Comparison of ENCODE assay signal across 1 cellular context in the genomic region with DNA sequence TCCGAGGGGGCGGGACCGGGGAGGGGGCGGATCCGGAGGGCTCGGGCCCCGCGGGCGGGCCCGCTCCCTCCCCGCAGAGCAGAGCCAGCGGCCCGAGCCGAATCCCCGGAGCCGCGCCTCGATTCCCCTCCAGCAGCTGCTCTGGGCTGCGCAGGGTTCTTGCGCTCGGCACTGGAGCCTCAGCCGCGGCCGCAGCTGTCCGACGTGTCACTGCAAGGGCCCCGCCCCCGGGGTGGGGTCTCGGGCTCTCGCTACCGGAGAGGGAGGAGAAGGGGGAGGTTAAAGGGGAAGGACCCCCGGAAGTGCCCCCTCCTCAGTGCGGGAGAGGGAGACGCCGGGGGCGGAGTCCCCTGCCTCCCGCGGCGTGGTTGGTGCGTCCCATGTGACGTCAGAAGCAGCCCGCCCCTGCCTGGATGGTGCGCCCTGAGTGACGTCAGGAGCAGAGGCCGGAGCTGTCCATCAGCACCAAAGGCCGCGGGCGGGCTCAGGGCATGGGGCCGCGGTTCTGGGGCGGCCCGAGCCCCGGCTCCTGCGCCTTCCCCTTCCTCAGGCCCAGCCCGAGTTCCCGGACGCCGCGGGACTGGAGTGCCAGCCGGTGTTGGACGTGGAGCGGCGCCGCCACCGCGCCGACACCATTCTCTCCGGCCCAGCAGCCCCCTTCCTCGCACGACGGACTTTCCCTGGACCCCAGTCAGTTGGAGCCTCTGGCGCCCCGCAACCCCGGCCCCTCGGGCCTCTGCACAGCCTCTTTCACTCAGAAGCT.
TF ChIP-seq lines count a peak whose summit lies in the region.

A gene with protein sequence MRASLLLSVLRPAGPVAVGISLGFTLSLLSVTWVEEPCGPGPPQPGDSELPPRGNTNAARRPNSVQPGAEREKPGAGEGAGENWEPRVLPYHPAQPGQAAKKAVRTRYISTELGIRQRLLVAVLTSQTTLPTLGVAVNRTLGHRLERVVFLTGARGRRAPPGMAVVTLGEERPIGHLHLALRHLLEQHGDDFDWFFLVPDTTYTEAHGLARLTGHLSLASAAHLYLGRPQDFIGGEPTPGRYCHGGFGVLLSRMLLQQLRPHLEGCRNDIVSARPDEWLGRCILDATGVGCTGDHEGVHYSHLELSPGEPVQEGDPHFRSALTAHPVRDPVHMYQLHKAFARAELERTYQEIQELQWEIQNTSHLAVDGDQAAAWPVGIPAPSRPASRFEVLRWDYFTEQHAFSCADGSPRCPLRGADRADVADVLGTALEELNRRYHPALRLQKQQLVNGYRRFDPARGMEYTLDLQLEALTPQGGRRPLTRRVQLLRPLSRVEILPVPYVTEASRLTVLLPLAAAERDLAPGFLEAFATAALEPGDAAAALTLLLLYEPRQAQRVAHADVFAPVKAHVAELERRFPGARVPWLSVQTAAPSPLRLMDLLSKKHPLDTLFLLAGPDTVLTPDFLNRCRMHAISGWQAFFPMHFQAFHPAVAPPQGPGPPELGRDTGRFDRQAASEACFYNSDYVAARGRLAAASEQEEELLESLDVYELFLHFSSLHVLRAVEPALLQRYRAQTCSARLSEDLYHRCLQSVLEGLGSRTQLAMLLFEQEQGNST (minus strand): TSS at position 214 of the 763 bp plus-strand sequence. CDS start 271 bp downstream, outside the sequence.
A gene with protein sequence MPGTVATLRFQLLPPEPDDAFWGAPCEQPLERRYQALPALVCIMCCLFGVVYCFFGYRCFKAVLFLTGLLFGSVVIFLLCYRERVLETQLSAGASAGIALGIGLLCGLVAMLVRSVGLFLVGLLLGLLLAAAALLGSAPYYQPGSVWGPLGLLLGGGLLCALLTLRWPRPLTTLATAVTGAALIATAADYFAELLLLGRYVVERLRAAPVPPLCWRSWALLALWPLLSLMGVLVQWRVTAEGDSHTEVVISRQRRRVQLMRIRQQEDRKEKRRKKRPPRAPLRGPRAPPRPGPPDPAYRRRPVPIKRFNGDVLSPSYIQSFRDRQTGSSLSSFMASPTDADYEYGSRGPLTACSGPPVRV (plus strand): TSS at position 433 of the 763 bp plus-strand sequence. CDS start 700 bp downstream, outside the sequence.

TF ChIP-seq in K562, 482 proteins besides CTCF, POLR2A, EP300 and RAD21 (continued from another document):
- TF ChIP-seq, protein P1, sequence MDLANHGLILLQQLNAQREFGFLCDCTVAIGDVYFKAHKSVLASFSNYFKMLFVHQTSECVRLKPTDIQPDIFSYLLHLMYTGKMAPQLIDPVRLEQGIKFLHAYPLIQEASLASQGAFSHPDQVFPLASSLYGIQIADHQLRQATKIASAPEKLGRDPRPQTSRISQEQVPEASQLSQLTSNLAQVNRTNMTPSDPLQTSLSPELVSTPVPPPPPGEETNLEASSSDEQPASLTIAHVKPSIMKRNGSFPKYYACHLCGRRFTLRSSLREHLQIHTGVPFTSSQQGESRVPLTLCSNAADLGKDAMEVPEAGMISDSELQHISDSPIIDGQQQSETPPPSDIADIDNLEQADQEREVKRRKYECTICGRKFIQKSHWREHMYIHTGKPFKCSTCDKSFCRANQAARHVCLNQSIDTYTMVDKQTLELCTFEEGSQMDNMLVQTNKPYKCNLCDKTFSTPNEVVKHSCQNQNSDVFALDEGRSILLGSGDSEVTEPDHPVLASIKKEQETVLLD (IDR thresholded peaks at IDR 0.05): peak; percentile 48; the same call in 1 of the 2 replicates
- TF ChIP-seq POLR2H (tag; IDR thresholded peaks at IDR 0.05; ENCODE audit: low read depth) (no peak), CBFA2T3 (IDR thresholded peaks at IDR 0.05) (no peak), ZNF124 (CRISPR knock-in tag; IDR thresholded peaks at IDR 0.05) (no peak), ZNF431 (CRISPR knock-in tag; IDR thresholded peaks at IDR 0.05) (no peak), TEAD1 (CRISPR knock-in tag; IDR thresholded peaks at IDR 0.05) (no peak), HDAC3 (IDR thresholded peaks at IDR 0.05; ENCODE audit: borderline replicate concordance, partially characterized antibody) (no peak), MCM7 (IDR thresholded peaks at IDR 0.05) (no peak)
- TF ChIP-seq, protein P2, sequence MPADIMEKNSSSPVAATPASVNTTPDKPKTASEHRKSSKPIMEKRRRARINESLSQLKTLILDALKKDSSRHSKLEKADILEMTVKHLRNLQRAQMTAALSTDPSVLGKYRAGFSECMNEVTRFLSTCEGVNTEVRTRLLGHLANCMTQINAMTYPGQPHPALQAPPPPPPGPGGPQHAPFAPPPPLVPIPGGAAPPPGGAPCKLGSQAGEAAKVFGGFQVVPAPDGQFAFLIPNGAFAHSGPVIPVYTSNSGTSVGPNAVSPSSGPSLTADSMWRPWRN (IDR thresholded peaks at IDR 0.05; ENCODE audit: low read depth): no peak
- TF ChIP-seq, protein P3, sequence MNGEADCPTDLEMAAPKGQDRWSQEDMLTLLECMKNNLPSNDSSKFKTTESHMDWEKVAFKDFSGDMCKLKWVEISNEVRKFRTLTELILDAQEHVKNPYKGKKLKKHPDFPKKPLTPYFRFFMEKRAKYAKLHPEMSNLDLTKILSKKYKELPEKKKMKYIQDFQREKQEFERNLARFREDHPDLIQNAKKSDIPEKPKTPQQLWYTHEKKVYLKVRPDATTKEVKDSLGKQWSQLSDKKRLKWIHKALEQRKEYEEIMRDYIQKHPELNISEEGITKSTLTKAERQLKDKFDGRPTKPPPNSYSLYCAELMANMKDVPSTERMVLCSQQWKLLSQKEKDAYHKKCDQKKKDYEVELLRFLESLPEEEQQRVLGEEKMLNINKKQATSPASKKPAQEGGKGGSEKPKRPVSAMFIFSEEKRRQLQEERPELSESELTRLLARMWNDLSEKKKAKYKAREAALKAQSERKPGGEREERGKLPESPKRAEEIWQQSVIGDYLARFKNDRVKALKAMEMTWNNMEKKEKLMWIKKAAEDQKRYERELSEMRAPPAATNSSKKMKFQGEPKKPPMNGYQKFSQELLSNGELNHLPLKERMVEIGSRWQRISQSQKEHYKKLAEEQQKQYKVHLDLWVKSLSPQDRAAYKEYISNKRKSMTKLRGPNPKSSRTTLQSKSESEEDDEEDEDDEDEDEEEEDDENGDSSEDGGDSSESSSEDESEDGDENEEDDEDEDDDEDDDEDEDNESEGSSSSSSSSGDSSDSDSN (IDR thresholded peaks at IDR 0.05; ENCODE audit: borderline replicate concordance in 1 of 2, low read depth in 2 of 2, low read length in 2 of 2): peak in 1 of 2 experiments; percentile 16; a peak in 1 of 4 replicates
TF ChIP-seq in K562: peak in this region for 88.
